ENCODE assay signal across 8 cellular contexts in the genomic region with DNA sequence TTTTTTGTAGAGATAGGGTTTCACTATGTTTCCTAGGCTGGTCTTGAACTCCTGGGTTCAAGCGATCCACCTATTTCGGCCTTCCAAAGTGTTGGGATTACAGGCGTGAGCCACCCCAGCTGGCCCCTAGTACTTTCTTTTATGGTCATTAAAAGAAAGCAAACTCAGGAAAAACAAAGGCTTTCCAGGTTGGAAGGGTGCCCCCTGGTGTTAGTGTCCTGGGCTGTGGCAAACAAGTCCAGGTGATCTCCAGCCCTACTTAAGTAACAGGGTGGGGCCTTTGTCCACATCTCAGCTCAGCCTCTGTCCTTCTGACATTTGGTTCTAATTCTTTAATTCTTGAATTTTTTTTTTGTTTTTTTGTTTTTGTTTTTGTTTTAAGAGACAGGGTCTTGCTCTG. TPM values are rescaled to one million over a fixed set of nuclear protein-coding genes. Genes with fewer than 3 reads are reported as not detected.
DNase-seq lines count a peak whose midpoint lies in the region; ATAC-seq and TF ChIP-seq lines count a peak whose summit lies in the region.

No MANE protein-coding gene starts in this region.

- peaks cover 9 to 37% (median 24%) of the 10 kb centered on the region in 4 donors for H3K36me3 ChIP-seq in right lobe of liver

- H3K4me1 ChIP-seq in right lobe of liver, result peaks cover 0 to 80% (median 34%) of the 10 kb centered on the region in 4 donors

- no peak overlapping the region for H3K27ac Mint-ChIP-seq in activated naive CD8-positive, alpha-beta T cell treated with anti-CD3 and anti-CD28 coated beads, Interleukin-2, amount 50 U/mL, for 24 hours

- H3K36me3 Mint-ChIP-seq in activated naive CD8-positive, alpha-beta T cell treated with anti-CD3 and anti-CD28 coated beads, Interleukin-2, amount 50 U/mL, for 24 hours (ENCODE audit: low read depth), result no peaks in the 10 kb centered on the region

- DNase-seq in NCI-H2029 treated with DMSO at 0.1 percent for 48 hours (lab: John Stamatoyannopoulos, UW) (peak; percentile 24), NCI-H2029 (lab: John Stamatoyannopoulos, UW) (no peak), NAMALWA (ENCODE audit: low spot score) (peak; percentile 51), right lobe of liver (peak in 2 of 3 donors; percentile 63 to 75), NCI-H2171 treated with DMSO at 0.1 percent for 48 hours (lab: John Stamatoyannopoulos, UW) (no peak), occipital lobe (lab: John Stamatoyannopoulos, UW) (no peak)
- DNase-seq in activated naive CD8-positive, alpha-beta T cell treated with anti-CD3 and anti-CD28 coated beads, Interleukin-2, amount 50 U/mL, for 24 hours, result peak; percentile 57

- peaks cover 31% of the 10 kb centered on the region for H3K4me1 Mint-ChIP-seq in activated naive CD8-positive, alpha-beta T cell treated with anti-CD3 and anti-CD28 coated beads, Interleukin-2, amount 50 U/mL, for 24 hours

- no peak for ATAC-seq in activated naive CD8-positive, alpha-beta T cell treated with anti-CD3 and anti-CD28 coated beads, Interleukin-2, amount 50 U/mL, for 24 hours
- ATAC-seq in right lobe of liver (no peak), GM21447 (IDR thresholded peaks at IDR 0.05; ENCODE audit: unreplicated experiment) (no peak)

- H3K9me3 Mint-ChIP-seq in activated naive CD8-positive, alpha-beta T cell treated with anti-CD3 and anti-CD28 coated beads, Interleukin-2, amount 50 U/mL, for 24 hours, result no peaks in the 10 kb centered on the region

- H3K4me3 ChIP-seq in right lobe of liver, result peak overlapping the region in 1 of 3 donors; percentile 94

- TF ChIP-seq POLR2A in right lobe of liver (IDR thresholded peaks at IDR 0.05), result no peak

- no peaks in the 10 kb centered on the region for H3K9me3 ChIP-seq in right lobe of liver

- H3K27me3 ChIP-seq in right lobe of liver, result no peaks in the 10 kb centered on the region

- intact Hi-C loops in right lobe of liver (cut with DNase I), result no loop called here

- peak overlapping the region; percentile 72 to 98 (median 86) for H3K27ac ChIP-seq in right lobe of liver

- H3K4me3 Mint-ChIP-seq in activated naive CD8-positive, alpha-beta T cell treated with anti-CD3 and anti-CD28 coated beads, Interleukin-2, amount 50 U/mL, for 24 hours, result no peak overlapping the region

- 0% methylated on average over 1 of the region's 3 CpGs for WGBS in right lobe of liver (ENCODE audit: insufficient coverage, low coverage, low lambda C conversion rate, missing lambda C conversion rate)

- H3K27me3 Mint-ChIP-seq in activated naive CD8-positive, alpha-beta T cell treated with anti-CD3 and anti-CD28 coated beads, Interleukin-2, amount 50 U/mL, for 24 hours, result peaks cover 2% of the 10 kb centered on the region

- peak; percentile 56 to 64 (median 61) for TF ChIP-seq CTCF in right lobe of liver (IDR thresholded peaks at IDR 0.05)

RNA-seq across cellular contexts. Expression of a gene that starts 6.9 kb away (rescaled TPM):
- total RNA-seq in right lobe of liver (100 to 1,000 TPM; 382 to 716 (median 430) TPM), occipital lobe (15.4 TPM)

RNA-seq across cellular contexts. Expression of a gene that starts 32.5 kb away (rescaled TPM):
- total RNA-seq in right lobe of liver, result 1 to 10 TPM in 4 of 6 experiments, under 1 TPM in 2; 0.22 to 7.3 (median 3.0) TPM
- total RNA-seq in occipital lobe, result 24.0 TPM

RNA-seq across cellular contexts. Expression of a gene that starts 51.2 kb away (rescaled TPM):
- total RNA-seq in right lobe of liver, result not detected
- not detected for total RNA-seq in occipital lobe

Comparison
In these comparisons a context has a peak if more than half of its experiments do, and no peak if none do; other contexts are left out.
1. DNase-seq: peak in NCI-H2029 treated with DMSO at 0.1 percent for 48 hours (single experiment), NAMALWA (single experiment), activated naive CD8-positive, alpha-beta T cell treated with anti-CD3 and anti-CD28 coated beads, Interleukin-2, amount 50 U/mL, for 24 hours (single experiment) and right lobe of liver (2 of 3); none in NCI-H2029 (single experiment), NCI-H2171 treated with DMSO at 0.1 percent for 48 hours (single experiment) and occipital lobe (single experiment).
2. RNA of a gene that starts 6.9 kb away (total RNA-seq): 382 to 716 TPM in right lobe of liver; 15.4 TPM in occipital lobe (single experiment); every median in the first group is over 10 times any median in the second.